22 cellular contexts compared by ENCODE assay signal in the genomic region with DNA sequence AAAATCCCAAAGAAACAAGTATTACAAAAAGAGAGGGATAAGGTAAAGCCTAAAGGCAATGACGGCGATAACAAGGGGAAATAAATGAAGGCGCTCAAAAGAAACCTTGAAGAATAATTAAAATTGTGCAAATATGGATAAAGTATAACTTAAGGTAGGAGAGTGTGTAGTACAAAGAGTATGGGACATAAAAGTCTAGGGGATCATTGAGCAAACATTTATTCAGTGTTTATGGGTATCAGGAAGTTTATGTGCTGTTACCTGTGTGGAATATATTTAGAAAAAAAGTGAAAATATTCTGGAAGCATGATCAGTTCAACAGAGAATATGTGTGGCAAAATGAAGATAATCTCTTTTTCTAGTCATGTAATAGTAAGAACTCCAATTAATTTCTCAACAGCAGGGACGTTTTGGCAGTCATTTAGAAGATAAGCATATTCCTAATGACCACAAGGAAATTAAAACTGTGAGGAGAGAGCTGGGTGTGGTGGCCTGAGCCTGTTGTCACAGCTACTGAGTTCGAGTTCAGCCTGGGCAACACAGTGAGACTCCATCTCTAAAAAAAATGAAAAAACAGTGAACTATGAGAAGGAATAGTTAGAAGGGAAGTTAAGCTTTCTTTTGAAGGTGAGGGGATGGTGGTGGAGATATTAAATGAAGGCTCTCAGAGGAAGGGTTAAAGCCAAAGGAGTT.
"Had no signal": no experiment of that assay in that cellular context is flagged by ENCODE, and none has a peak within 500 bp of the region (broad histone marks: within the 10 kb centered on the region; RNA-seq: fewer than 3 reads in every experiment).

No MANE protein-coding gene starts in this region.

- ATAC-seq: activated T-cell treated with anti-CD3 and anti-CD28 coated beads, Interleukin-2, amount 50 U/mL, for 72 hours; pancreas had no signal

- H3K9me3 ChIP-seq: neutrophil, pancreas, right lobe of liver had no signal

- DNase-seq: activated CD4-positive, alpha-beta T cell treated with anti-CD3 and anti-CD28 coated beads for 1 hour; activated CD8-positive, alpha-beta memory T cell treated with anti-CD3 and anti-CD28 coated beads for 24 hours; activated CD8-positive, alpha-beta memory T cell treated with anti-CD3 and anti-CD28 coated beads, Interleukin-2, amount 50 U/mL, for 48 hours; activated gamma-delta T cell; activated T-cell treated with anti-CD3 and anti-CD28 coated beads, Interleukin-2, amount 50 U/mL, for 72 hours; dorsolateral prefrontal cortex; endodermal cell; foreskin fibroblast; glutamatergic neuron; hypothalamus; pancreas; right lobe of liver; stimulated activated CD4-positive, alpha-beta T cell treated with anti-CD3 and anti-CD28 coated beads, Interleukin-4, amount 100 ng/mL, for 1 hour; T-helper 1 cell; T-helper 9 cell had no signal

- H3K27me3 ChIP-seq: dorsolateral prefrontal cortex, neutrophil, pancreas, right lobe of liver had no signal

- H3K4me3 ChIP-seq: dorsolateral prefrontal cortex, lung, pancreas, right lobe of liver, SK-N-MC, smooth muscle cell had no signal

- H3K4me1 ChIP-seq: pancreas had no signal

- H3K27me3 Mint-ChIP-seq: activated naive CD4-positive, alpha-beta T cell treated with anti-CD3 and anti-CD28 coated beads, Interleukin-2, amount 50 U/mL, for 24 hours had no signal

- H3K27ac Mint-ChIP-seq: activated T-cell treated with anti-CD3 and anti-CD28 coated beads, Interleukin-2, amount 50 U/mL, for 72 hours; endodermal cell had no signal

- H3K27ac ChIP-seq: epithelial cell of prostate, neutrophil, pancreas, right lobe of liver, SK-N-MC had no signal

- H3K9me3 Mint-ChIP-seq: activated naive CD4-positive, alpha-beta T cell treated with anti-CD3 and anti-CD28 coated beads, Interleukin-2, amount 50 U/mL, for 24 hours; activated T-cell treated with anti-CD3 and anti-CD28 coated beads, Interleukin-2, amount 50 U/mL, for 72 hours; endodermal cell had no signal

- H3K4me1 Mint-ChIP-seq: mesothelial cell of epicardium had no signal

- H3K36me3 ChIP-seq: neutrophil, pancreas, right lobe of liver had no signal

- H3K4me3 Mint-ChIP-seq: activated naive CD4-positive, alpha-beta T cell treated with anti-CD3 and anti-CD28 coated beads, Interleukin-2, amount 50 U/mL, for 24 hours; activated T-cell treated with anti-CD3 and anti-CD28 coated beads, Interleukin-2, amount 50 U/mL, for 72 hours; endodermal cell; mesothelial cell of epicardium had no signal
